ENCODE assay signal across 8 cellular contexts in the genomic region with DNA sequence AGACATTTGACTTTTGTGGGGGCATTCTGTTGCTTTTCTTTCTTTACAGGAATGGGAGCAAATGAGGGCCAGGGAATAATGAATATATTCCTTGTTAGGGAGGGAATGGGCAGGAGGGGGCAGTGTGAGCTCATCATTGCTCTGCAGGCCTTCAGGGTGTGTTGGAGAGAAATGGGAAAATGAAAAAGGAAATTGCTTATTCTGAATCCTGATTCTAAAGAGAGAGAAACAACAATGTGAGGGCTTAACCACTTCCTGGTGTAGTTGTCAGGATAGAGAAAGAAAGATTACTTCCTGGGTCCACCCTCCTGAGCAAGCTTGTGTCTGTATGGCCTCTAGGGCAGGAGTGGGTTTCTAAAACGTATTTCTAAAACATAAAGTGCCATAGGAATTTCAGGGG. TPM values are rescaled to one million over a fixed set of nuclear protein-coding genes. Genes with fewer than 3 reads are reported as not detected.
DNase-seq lines count a peak whose midpoint lies in the region; ATAC-seq, FAIRE-seq and TF ChIP-seq lines count a peak whose summit lies in the region.

No MANE protein-coding gene starts in this region.

- no peaks in the 10 kb centered on the region for H3K27me3 ChIP-seq in OCI-LY3 (ENCODE audit: low read depth, low read length)
- H3K27me3 ChIP-seq in left ventricle myocardium inferior (ENCODE audit: low read depth), result no peaks in the 10 kb centered on the region

- no peak overlapping the region for H3K4me3 ChIP-seq in OCI-LY3 (ENCODE audit: low read length)
- no peak overlapping the region for H3K4me3 ChIP-seq in left ventricle myocardium inferior
- H3K4me3 ChIP-seq in skin epidermis, result no peak overlapping the region

- H3K4me3 Mint-ChIP-seq in activated naive CD8-positive, alpha-beta T cell treated with anti-CD3 and anti-CD28 coated beads for 36 hours, result peak overlapping the region; percentile 22

- H2AFZ ChIP-seq in OCI-LY3 (ENCODE audit: low read depth, low read length), result no peak overlapping the region

- TF ChIP-seq POLR2A in H54 (IDR thresholded peaks at IDR 0.05; ENCODE audit: low read depth, low read length), result no peak

- H3K4me1 Mint-ChIP-seq in activated naive CD8-positive, alpha-beta T cell treated with anti-CD3 and anti-CD28 coated beads for 36 hours, result peaks cover 57% of the 10 kb centered on the region

- peak overlapping the region; percentile 85 for H3K27ac Mint-ChIP-seq in activated naive CD8-positive, alpha-beta T cell treated with anti-CD3 and anti-CD28 coated beads for 36 hours

- H3K36me3 ChIP-seq in OCI-LY3 (replicated peaks; ENCODE audit: low read depth, low read length) (peaks cover 4% of the 10 kb centered on the region), left ventricle myocardium inferior (peaks cover 4% of the 10 kb centered on the region)

- H3K27ac ChIP-seq in OCI-LY3 (ENCODE audit: low read length) (peak overlapping the region; percentile 67), left ventricle myocardium inferior (replicated peaks) (peak overlapping the region; percentile 6), skin epidermis (peak overlapping the region in 13 of 21 experiments; percentile 14 to 84 (median 64))

- H3K4me1 ChIP-seq in OCI-LY3 (ENCODE audit: low read length) (peaks cover 48% of the 10 kb centered on the region), left ventricle myocardium inferior (peaks cover 19% of the 10 kb centered on the region)

- no peaks in the 10 kb centered on the region for H4K20me1 ChIP-seq in OCI-LY3 (ENCODE audit: insufficient read depth, low read length)

- H3K9me3 ChIP-seq in OCI-LY3 (ENCODE audit: insufficient read depth, low read length) (peaks cover 6% of the 10 kb centered on the region; the same call in 1 of the 2 replicates), left ventricle myocardium inferior (replicated peaks) (no peaks in the 10 kb centered on the region)

- peaks cover 17% of the 10 kb centered on the region for H3K36me3 Mint-ChIP-seq in activated naive CD8-positive, alpha-beta T cell treated with anti-CD3 and anti-CD28 coated beads for 36 hours

- H3K9ac ChIP-seq in OCI-LY3 (ENCODE audit: low read length), result 0 out of 2 replicates have a peak overlapping the region, but pooled peaks have one; percentile 5

- peak; percentile 95 for TF ChIP-seq CTCF in OCI-LY3 (IDR thresholded peaks at IDR 0.05; ENCODE audit: low read depth, low read length)
- peak; percentile 64 for TF ChIP-seq CTCF in left ventricle myocardium inferior (IDR thresholded peaks at IDR 0.05; ENCODE audit: borderline replicate concordance)

- intact Hi-C loops in left ventricle myocardium inferior (cut with micrococcal nuclease), result no loop called here

- H3K9me3 Mint-ChIP-seq in activated naive CD8-positive, alpha-beta T cell treated with anti-CD3 and anti-CD28 coated beads for 36 hours, result peaks cover 7% of the 10 kb centered on the region

- no peak for FAIRE-seq in H54 (lab: Jason Lieb, UNC)

- DNase-seq in DMS114 treated with DMSO at 0.1 percent for 48 hours (lab: John Stamatoyannopoulos, UW; ENCODE audit: unreplicated experiment) (peak; percentile 70), H54 (ENCODE audit: insufficient read length, low spot score) (peak; percentile 54), left ventricle myocardium inferior (no peak)
- no peak for DNase-seq in activated naive CD8-positive, alpha-beta T cell treated with anti-CD3 and anti-CD28 coated beads for 36 hours

- no peaks in the 10 kb centered on the region for H3K27me3 Mint-ChIP-seq in activated naive CD8-positive, alpha-beta T cell treated with anti-CD3 and anti-CD28 coated beads for 36 hours

- peak overlapping the region; percentile 56 for H3K4me2 ChIP-seq in OCI-LY3 (ENCODE audit: low read length)

- no peaks in the 10 kb centered on the region for H3K79me2 ChIP-seq in OCI-LY3 (ENCODE audit: low read length)

- ATAC-seq in HG02759 (IDR thresholded peaks at IDR 0.05; ENCODE audit: unreplicated experiment) (no peak), HG03095 (IDR thresholded peaks at IDR 0.05; ENCODE audit: unreplicated experiment) (no peak)

RNA-seq across cellular contexts. Expression of a gene that starts 28.3 kb away (rescaled TPM):
- total RNA-seq in activated naive CD8-positive, alpha-beta T cell treated with anti-CD3 and anti-CD28 coated beads for 36 hours, result under 1 TPM; 0.24 to 0.31 TPM
- 2.1 TPM for total RNA-seq in left ventricle myocardium inferior

Comparison
In these comparisons a context has a peak if more than half of its experiments do, and no peak if none do; other contexts are left out.
1. DNase-seq: peak in DMS114 treated with DMSO at 0.1 percent for 48 hours (single experiment) and H54 (single experiment); none in activated naive CD8-positive, alpha-beta T cell treated with anti-CD3 and anti-CD28 coated beads for 36 hours (single experiment) and left ventricle myocardium inferior (single experiment).
2. H3K27ac ChIP-seq: peak in every context shown above with its lines; median percentile 67 in OCI-LY3; 64 in skin epidermis; 6 in left ventricle myocardium inferior.